ENCODE assay signal across 1 cellular context in the genomic region with DNA sequence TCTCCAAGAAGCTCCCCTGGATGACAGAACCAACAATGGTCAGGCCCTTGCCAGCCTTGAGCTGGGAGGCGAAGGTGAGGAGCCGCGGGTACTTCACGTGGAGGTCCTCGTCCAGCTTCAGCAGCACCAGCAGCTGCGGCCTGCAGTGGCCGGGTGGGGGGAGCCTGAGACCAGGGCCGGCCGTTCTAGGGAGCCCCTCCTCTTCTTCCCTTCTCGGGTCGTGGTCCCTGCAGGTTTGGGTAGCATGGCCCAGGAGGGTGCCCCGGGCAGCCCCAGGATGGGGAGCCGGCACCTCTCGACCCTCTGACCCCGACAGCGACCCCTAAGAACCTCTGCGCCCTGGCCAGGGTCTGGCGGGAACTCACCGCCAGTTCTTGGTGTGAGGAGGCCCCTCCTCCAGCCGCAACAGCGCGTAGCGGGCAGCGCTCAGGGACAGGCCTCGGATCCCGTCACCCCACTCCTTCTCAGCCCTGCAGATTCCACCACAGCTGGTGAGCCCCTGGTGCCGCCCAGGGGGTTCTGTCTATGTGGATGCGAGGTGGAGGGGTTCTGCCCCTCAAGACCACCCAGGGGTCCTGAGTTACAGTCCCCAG.
TF ChIP-seq lines count a peak whose summit lies in the region.

No MANE protein-coding gene starts in this region.

TF ChIP-seq in K562, 482 proteins besides CTCF, POLR2A, EP300 and RAD21:
- TF ChIP-seq ZNF184 (CRISPR knock-in tag; IDR thresholded peaks at IDR 0.05) (no peak), HIVEP1 (CRISPR knock-in tag; IDR thresholded peaks at IDR 0.05) (no peak), RBFOX2 (IDR thresholded peaks at IDR 0.05; ENCODE audit: low read depth, low read length) (peak; percentile 51), PRPF4 (IDR thresholded peaks at IDR 0.05; ENCODE audit: insufficient read depth, low read depth, low read length, poor library complexity, severe bottlenecking) (no peak), RBM22 (IDR thresholded peaks at IDR 0.05; ENCODE audit: low read depth, low read length, poor library complexity, severe bottlenecking) (peak; percentile 65), POLR2G (IDR thresholded peaks at IDR 0.05; ENCODE audit: low read depth, low read length) (peak; percentile 75), ELF1 (tag; IDR thresholded peaks at IDR 0.05) (no peak)
- TF ChIP-seq, protein P1, sequence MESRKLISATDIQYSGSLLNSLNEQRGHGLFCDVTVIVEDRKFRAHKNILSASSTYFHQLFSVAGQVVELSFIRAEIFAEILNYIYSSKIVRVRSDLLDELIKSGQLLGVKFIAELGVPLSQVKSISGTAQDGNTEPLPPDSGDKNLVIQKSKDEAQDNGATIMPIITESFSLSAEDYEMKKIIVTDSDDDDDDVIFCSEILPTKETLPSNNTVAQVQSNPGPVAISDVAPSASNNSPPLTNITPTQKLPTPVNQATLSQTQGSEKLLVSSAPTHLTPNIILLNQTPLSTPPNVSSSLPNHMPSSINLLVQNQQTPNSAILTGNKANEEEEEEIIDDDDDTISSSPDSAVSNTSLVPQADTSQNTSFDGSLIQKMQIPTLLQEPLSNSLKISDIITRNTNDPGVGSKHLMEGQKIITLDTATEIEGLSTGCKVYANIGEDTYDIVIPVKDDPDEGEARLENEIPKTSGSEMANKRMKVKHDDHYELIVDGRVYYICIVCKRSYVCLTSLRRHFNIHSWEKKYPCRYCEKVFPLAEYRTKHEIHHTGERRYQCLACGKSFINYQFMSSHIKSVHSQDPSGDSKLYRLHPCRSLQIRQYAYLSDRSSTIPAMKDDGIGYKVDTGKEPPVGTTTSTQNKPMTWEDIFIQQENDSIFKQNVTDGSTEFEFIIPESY (CRISPR knock-in tag; IDR thresholded peaks at IDR 0.05), result peak; percentile 98
- TF ChIP-seq, protein P2, sequence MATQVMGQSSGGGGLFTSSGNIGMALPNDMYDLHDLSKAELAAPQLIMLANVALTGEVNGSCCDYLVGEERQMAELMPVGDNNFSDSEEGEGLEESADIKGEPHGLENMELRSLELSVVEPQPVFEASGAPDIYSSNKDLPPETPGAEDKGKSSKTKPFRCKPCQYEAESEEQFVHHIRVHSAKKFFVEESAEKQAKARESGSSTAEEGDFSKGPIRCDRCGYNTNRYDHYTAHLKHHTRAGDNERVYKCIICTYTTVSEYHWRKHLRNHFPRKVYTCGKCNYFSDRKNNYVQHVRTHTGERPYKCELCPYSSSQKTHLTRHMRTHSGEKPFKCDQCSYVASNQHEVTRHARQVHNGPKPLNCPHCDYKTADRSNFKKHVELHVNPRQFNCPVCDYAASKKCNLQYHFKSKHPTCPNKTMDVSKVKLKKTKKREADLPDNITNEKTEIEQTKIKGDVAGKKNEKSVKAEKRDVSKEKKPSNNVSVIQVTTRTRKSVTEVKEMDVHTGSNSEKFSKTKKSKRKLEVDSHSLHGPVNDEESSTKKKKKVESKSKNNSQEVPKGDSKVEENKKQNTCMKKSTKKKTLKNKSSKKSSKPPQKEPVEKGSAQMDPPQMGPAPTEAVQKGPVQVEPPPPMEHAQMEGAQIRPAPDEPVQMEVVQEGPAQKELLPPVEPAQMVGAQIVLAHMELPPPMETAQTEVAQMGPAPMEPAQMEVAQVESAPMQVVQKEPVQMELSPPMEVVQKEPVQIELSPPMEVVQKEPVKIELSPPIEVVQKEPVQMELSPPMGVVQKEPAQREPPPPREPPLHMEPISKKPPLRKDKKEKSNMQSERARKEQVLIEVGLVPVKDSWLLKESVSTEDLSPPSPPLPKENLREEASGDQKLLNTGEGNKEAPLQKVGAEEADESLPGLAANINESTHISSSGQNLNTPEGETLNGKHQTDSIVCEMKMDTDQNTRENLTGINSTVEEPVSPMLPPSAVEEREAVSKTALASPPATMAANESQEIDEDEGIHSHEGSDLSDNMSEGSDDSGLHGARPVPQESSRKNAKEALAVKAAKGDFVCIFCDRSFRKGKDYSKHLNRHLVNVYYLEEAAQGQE (CRISPR knock-in tag; IDR thresholded peaks at IDR 0.05; ENCODE audit: low read depth), result no peak
